Comparison of ENCODE assay signal across 8 cellular contexts in the genomic region with DNA sequence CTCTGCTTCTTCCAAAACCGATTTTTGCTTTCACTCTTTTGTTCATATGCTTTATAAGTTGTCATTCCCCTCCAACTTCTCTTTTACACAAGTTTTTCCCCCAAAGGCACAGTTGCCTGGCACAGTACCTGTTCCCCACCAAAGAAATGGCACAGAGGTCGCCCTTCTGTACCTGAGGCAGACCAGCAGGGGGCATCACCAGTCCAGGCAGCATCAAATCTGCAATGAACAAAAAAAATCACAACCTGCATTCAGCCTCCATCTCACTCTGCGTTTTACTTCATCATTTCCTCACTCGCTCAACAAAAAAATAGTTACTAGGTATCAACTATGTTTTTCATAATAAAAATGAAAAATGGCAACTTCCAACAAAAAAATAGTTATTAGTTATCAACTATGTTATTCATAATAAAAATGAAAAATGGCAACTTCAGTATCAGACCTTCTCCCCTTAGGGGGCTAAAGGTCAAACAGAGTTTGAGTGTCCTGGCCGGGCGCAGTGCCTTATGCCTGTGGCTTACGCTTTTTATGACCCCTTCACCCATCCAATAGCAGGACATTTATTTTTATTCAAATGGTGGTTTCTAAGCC. TPM values are rescaled to one million over a fixed set of nuclear protein-coding genes. Genes with fewer than 3 reads are reported as not detected.
DNase-seq lines count a peak whose midpoint lies in the region; ATAC-seq and TF ChIP-seq lines count a peak whose summit lies in the region.

No MANE protein-coding gene starts in this region.

- H3K36me3 ChIP-seq in DND-41 (ENCODE audit: insufficient read depth, low read length) (peaks cover 60% of the 10 kb centered on the region), Karpas-422 (ENCODE audit: insufficient read depth, low read length) (peaks cover 10% of the 10 kb centered on the region; the same call in 1 of the 2 replicates), mucosa of descending colon (ENCODE audit: low read depth) (no peaks in the 10 kb centered on the region), tibial nerve (peaks cover 0 to 79% (median under 1%) of the 10 kb centered on the region in 3 donors)

- 67 to 71% methylated on average over 7 of the region's 7 CpGs for WGBS in tibial nerve, 2 donors

- no peak for TF ChIP-seq POLR2A in tibial nerve (IDR thresholded peaks at IDR 0.05)

- peak; percentile 63 for DNase-seq in DND-41
- peak; percentile 79 for DNase-seq in Karpas-422
- DNase-seq in T-helper 2 cell treated with Interferon-gamma antibody and Interleukin-4, amounts not matched to agents 5 μg/mL and 100 μg/mL, for 36 hours (ENCODE audit: low spot score) = peak; percentile 33
- peak in 2 of 3 donors; percentile 46 to 47 for DNase-seq in mucosa of descending colon
- DNase-seq in tibial nerve (ENCODE audit: low spot score in 2 of 2) = peak in 1 of 2 donors; percentile 33

- no peaks in the 10 kb centered on the region for H3K27me3 Mint-ChIP-seq in T-helper 2 cell treated with Interferon-gamma antibody and Interleukin-4, amounts not matched to agents 5 μg/mL and 100 μg/mL, for 36 hours (ENCODE audit: low read depth)
- H3K27me3 Mint-ChIP-seq in brain = peaks cover 2% of the 10 kb centered on the region

- H3K9me3 ChIP-seq in DND-41 (ENCODE audit: insufficient read depth, low read length, severe bottlenecking) = no peaks in the 10 kb centered on the region
- no peaks in the 10 kb centered on the region for H3K9me3 ChIP-seq in Karpas-422 (ENCODE audit: low read length)
- no peaks in the 10 kb centered on the region for H3K9me3 ChIP-seq in mucosa of descending colon
- H3K9me3 ChIP-seq in tibial nerve = no peaks in the 10 kb centered on the region

- no peak for TF ChIP-seq EP300 in tibial nerve (IDR thresholded peaks at IDR 0.05)

- peaks cover 23% of the 10 kb centered on the region for H3K4me1 ChIP-seq in DND-41 (ENCODE audit: insufficient read depth, low read length)
- H3K4me1 ChIP-seq in Karpas-422 (ENCODE audit: low read length) = peaks cover 15% of the 10 kb centered on the region
- H3K4me1 ChIP-seq in mucosa of descending colon (ENCODE audit: low read depth) = peaks cover 7% of the 10 kb centered on the region
- H3K4me1 ChIP-seq in tibial nerve = peaks cover 0 to 13% (median 8%) of the 10 kb centered on the region in 4 donors

- 0 out of 3 replicates have a peak, but pooled peaks have one; percentile 27 for ATAC-seq in DND-41 (ENCODE audit: insufficient read depth, low read depth)
- no peak for ATAC-seq in mucosa of descending colon
- no peak for ATAC-seq in GM21390 (IDR thresholded peaks at IDR 0.05; ENCODE audit: unreplicated experiment)
- ATAC-seq in GM18861 (IDR thresholded peaks at IDR 0.05; ENCODE audit: unreplicated experiment) = no peak

- intact Hi-C loops in mucosa of descending colon (cut with DNase I, micrococcal nuclease) = no loop called here

- no peaks in the 10 kb centered on the region for H3K27me3 ChIP-seq in DND-41 (ENCODE audit: insufficient read depth, low read length, poor library complexity)
- H3K27me3 ChIP-seq in Karpas-422 (ENCODE audit: low read length) = no peaks in the 10 kb centered on the region
- H3K27me3 ChIP-seq in tibial nerve = no peaks in the 10 kb centered on the region

- no peaks in the 10 kb centered on the region for H3K9me3 Mint-ChIP-seq in T-helper 2 cell treated with Interferon-gamma antibody and Interleukin-4, amounts not matched to agents 5 μg/mL and 100 μg/mL, for 36 hours
- H3K9me3 Mint-ChIP-seq in brain = no peaks in the 10 kb centered on the region

- H2AFZ ChIP-seq in DND-41 (ENCODE audit: low read depth, low read length) = no peak overlapping the region
- no peak overlapping the region for H2AFZ ChIP-seq in Karpas-422 (ENCODE audit: low read length)

- H3K9me2 ChIP-seq in Karpas-422 (replicated peaks; ENCODE audit: insufficient read depth, low read length) = no peaks in the 10 kb centered on the region

- H3K27ac ChIP-seq in DND-41 (ENCODE audit: low read length) (no peak overlapping the region), Karpas-422 (ENCODE audit: low read length) (no peak overlapping the region), tibial nerve (no peak overlapping the region)

- H3K4me3 ChIP-seq in DND-41 (ENCODE audit: low read depth in 1 of 2, low read length in 2 of 2) (no peak overlapping the region), Karpas-422 (ENCODE audit: low read length) (no peak overlapping the region), mucosa of descending colon (no peak overlapping the region), tibial nerve (no peak overlapping the region)

- H3K4me1 Mint-ChIP-seq in T-helper 2 cell treated with Interferon-gamma antibody and Interleukin-4, amounts not matched to agents 5 μg/mL and 100 μg/mL, for 36 hours (ENCODE audit: low read depth) = peaks cover 26% of the 10 kb centered on the region
- peaks cover 16% of the 10 kb centered on the region for H3K4me1 Mint-ChIP-seq in brain

- H3K36me3 Mint-ChIP-seq in T-helper 2 cell treated with Interferon-gamma antibody and Interleukin-4, amounts not matched to agents 5 μg/mL and 100 μg/mL, for 36 hours (ENCODE audit: low read depth) = peaks cover 30% of the 10 kb centered on the region
- H3K36me3 Mint-ChIP-seq in brain = peaks cover 46% of the 10 kb centered on the region

- no peak overlapping the region for H3K4me2 ChIP-seq in DND-41 (ENCODE audit: insufficient read depth, low read length)
- no peak overlapping the region for H3K4me2 ChIP-seq in Karpas-422 (ENCODE audit: low read depth, low read length, poor library complexity, severe bottlenecking)

- H3K9ac ChIP-seq in DND-41 (ENCODE audit: low read depth, low read length) = no peak overlapping the region
- H3K9ac ChIP-seq in Karpas-422 (ENCODE audit: low read length) = no peak overlapping the region

- H3K4me3 Mint-ChIP-seq in T-helper 2 cell treated with Interferon-gamma antibody and Interleukin-4, amounts not matched to agents 5 μg/mL and 100 μg/mL, for 36 hours = no peak overlapping the region
- H3K4me3 Mint-ChIP-seq in brain = no peak overlapping the region

- peak overlapping the region; percentile 38 for H3K27ac Mint-ChIP-seq in T-helper 2 cell treated with Interferon-gamma antibody and Interleukin-4, amounts not matched to agents 5 μg/mL and 100 μg/mL, for 36 hours
- no peak overlapping the region for H3K27ac Mint-ChIP-seq in brain

- no peaks in the 10 kb centered on the region for H4K20me1 ChIP-seq in DND-41 (ENCODE audit: insufficient read depth, low read length)
- no peaks in the 10 kb centered on the region for H4K20me1 ChIP-seq in Karpas-422 (ENCODE audit: insufficient read depth, low read depth, low read length)

- H3K79me2 ChIP-seq in DND-41 (ENCODE audit: insufficient read depth, low read length) = peaks cover 16% of the 10 kb centered on the region
- H3K79me2 ChIP-seq in Karpas-422 (ENCODE audit: low read length) = peaks cover 20% of the 10 kb centered on the region

- TF ChIP-seq CTCF in DND-41 (IDR thresholded peaks at IDR 0.05; ENCODE audit: borderline replicate concordance, extremely low read depth, low read length, poor library complexity, severe bottlenecking) = peak; percentile 84
- TF ChIP-seq CTCF in brain (conservative IDR thresholded peaks at IDR 0.05) = peak; percentile 64 to 81
- peak; percentile 53 for TF ChIP-seq CTCF in mucosa of descending colon (IDR thresholded peaks at IDR 0.05)
- peak; percentile 29 to 55 (median 42) for TF ChIP-seq CTCF in tibial nerve (IDR thresholded peaks at IDR 0.05)

RNA-seq across cellular contexts. Expression of a gene that starts 4.1 kb away (rescaled TPM):
- total RNA-seq in Karpas-422 (2014; rRNA removed; shearing (Covaris generic); ENCODE audit: low replicate concordance) = 51.8 and 106 TPM in 2 replicates
- polyA plus RNA-seq in brain (ENCODE audit: insufficient read depth, low read depth, low replicate concordance) = 58.6 TPM
- total RNA-seq in mucosa of descending colon = 10 to 100 TPM; 36.8 to 47.8 (median 43.9) TPM
- total RNA-seq in tibial nerve = 10 to 100 TPM; 42.0 to 78.4 (median 60.0) TPM

RNA-seq across cellular contexts. Expression of a gene that starts 27.1 kb away (rescaled TPM):
- 0.93 and 2.4 TPM in 2 replicates for total RNA-seq in Karpas-422 (2014; rRNA removed; shearing (Covaris generic); ENCODE audit: low replicate concordance)
- 4.9 TPM for polyA plus RNA-seq in brain (ENCODE audit: insufficient read depth, low read depth, low replicate concordance)
- total RNA-seq in mucosa of descending colon (1 to 10 TPM in 2 of 3 donors, under 1 TPM in 1; 0.61 to 4.7 (median 1.4) TPM), tibial nerve (10 to 100 TPM in 1 of 4 donors, 1 to 10 TPM in 3; 5.4 to 12.7 (median 5.7) TPM)
